In the genomic region with DNA sequence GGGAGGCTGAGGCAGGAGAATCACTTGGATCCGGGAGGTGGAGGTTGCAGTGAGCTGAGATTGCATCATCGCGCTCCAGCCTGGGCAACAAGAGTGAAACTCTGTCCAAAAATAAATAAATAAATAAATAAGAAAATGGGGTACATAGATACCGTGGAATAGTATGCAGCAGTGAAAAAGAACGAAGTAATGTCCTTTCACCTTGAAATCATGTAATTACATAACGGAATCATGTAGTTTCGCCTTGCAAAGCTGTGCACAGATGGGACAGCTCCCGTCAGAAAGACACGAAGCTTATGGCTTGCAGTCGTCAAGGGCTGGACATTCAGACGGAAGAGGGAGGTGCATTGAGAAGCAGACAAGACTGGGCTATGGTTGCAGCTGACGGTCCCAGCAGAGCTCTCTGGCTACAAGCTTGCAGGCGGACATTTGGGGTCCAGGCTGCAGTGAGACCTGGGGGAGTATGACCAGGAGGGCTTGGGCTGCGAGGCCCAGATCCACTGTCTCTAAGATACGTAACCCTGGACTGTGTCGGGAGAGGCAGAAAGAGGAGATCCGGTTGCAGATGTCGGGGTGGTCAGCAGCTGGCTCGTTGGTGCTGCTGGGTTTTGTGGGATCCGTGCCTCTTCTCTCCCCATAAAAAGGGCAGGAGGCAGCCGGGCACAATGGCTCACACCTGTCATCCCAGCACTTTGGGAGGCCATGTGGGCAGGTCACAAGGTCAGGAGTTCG, we compare ENCODE assay signal across 15 cellular contexts. TPM values are rescaled to one million over a fixed set of nuclear protein-coding genes. Genes with fewer than 3 reads are reported as not detected.
"Had no signal": no experiment of that assay in that cellular context is flagged by ENCODE, and none has a peak within 500 bp of the region (broad histone marks: within the 10 kb centered on the region; RNA-seq: fewer than 3 reads in every experiment).

No MANE protein-coding gene starts in this region.

- H3K27me3 ChIP-seq: right lobe of liver, spleen had no signal

- H3K27ac ChIP-seq: prostate gland, right lobe of liver, spleen had no signal

- H3K36me3 ChIP-seq: prostate gland, right lobe of liver, spleen had no signal

- ATAC-seq: esophagus mucosa; naive thymus-derived CD8-positive, alpha-beta T cell; right lobe of liver; WTC11 had no signal

- DNase-seq: activated CD4-positive, alpha-beta memory T cell treated with anti-CD3 and anti-CD28 coated beads for 36 hours; activated effector memory CD4-positive, alpha-beta T cell treated with anti-CD3 and anti-CD28 coated beads, Interleukin-2, amount 50 U/mL, for 16 hours; immature natural killer cell; spleen; stimulated activated CD4-positive, alpha-beta T cell treated with anti-CD3 and anti-CD28 coated beads, Interleukin-1b, Interleukin-23, amount 100 ng/mL, for 48 hours; stimulated activated naive CD4-positive, alpha-beta T cell treated with Interleukin-2 at 50 U/mL for 16 hours had no signal

- H3K4me1 ChIP-seq: prostate gland, right lobe of liver had no signal

- H3K4me3 ChIP-seq: lung, prostate gland, right lobe of liver, spleen had no signal

- FAIRE-seq: astrocyte, endometrium, urothelium cell line had no signal

- H3K9me3 ChIP-seq: prostate gland, right lobe of liver had no signal

RNA-seq across cellular contexts. Expression of a gene that starts 6.2 kb away (rescaled TPM):
- total RNA-seq: astrocyte had no signal
